18 cellular contexts compared by ENCODE assay signal in the genomic region with DNA sequence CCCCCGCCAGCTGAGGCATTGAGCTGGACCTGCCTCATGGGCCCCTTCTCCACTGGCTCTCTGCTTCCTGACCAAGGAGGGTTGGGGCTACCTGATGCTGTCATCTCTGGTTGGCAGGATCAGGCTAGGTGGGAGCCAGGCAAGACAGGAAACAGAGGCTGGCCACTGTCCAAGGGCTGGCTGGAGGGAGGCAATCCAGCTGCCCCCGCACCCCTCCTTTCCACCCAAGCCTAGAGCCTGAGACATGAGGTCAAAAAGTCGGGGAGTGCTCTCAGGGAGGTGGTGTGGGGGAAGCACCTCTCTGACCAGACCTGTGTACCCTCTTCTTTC. TPM values are rescaled to one million over a fixed set of nuclear protein-coding genes. Genes with fewer than 3 reads are reported as not detected.
A peak's percentile ranks its signal among the peaks of the same experiment; 100 is the strongest.
DNase-seq lines count a peak whose midpoint lies in the region; ATAC-seq, FAIRE-seq and TF ChIP-seq lines count a peak whose summit lies in the region.
"Had no signal": no experiment of that assay in that cellular context is flagged by ENCODE, and none has a peak within 500 bp of the region (broad histone marks: within the 10 kb centered on the region; RNA-seq: fewer than 3 reads in every experiment).

No MANE protein-coding gene starts in this region.

- H4K91ac ChIP-seq in trophoblast cell (ENCODE audit: low read depth, low read length): peak overlapping the region; percentile 78

- H2AK5ac ChIP-seq in trophoblast cell (ENCODE audit: low read length): peak overlapping the region; percentile 1

- H3K79me1 ChIP-seq in trophoblast cell (ENCODE audit: low read length): peaks cover 16% of the 10 kb centered on the region

- TF ChIP-seq RAD21 in HCT116 (IDR thresholded peaks at IDR 0.05; ENCODE audit: low read depth): no peak

- H3K14ac ChIP-seq in trophoblast cell (ENCODE audit: low read length): peak overlapping the region; percentile 56

- CTCF ChIA-PET in HCT116 (lab: Charles Lee): interaction anchor here (4.7 kb wide), 1 partner anchor 13 kb away, joined by 28 read pairs; the partner anchor contains the start of gene NGFR
- CTCF ChIA-PET in GM10248 (lab: Yijun Ruan, JAX): interaction anchor here (1.1 to 11.4 kb wide), 4 partner anchors 11 to 47 kb away, joined by 3 to 95 read pairs (median 38); partner anchors contain the start of gene NGFR

- H4K12ac ChIP-seq in trophoblast cell (ENCODE audit: low read depth, low read length): no peak overlapping the region

- no peak for TF ChIP-seq CTCF in HCT116 (IDR thresholded peaks at IDR 0.05 in 2 of 3, conservative IDR thresholded peaks at IDR 0.05 in 1 of 3; ENCODE audit: borderline replicate concordance in 1 of 3, insufficient read depth in 1 of 3, low read depth in 2 of 3, low read length in 2 of 3)
- TF ChIP-seq CTCF in bronchial epithelial cell (IDR thresholded peaks at IDR 0.05; ENCODE audit: insufficient read depth, low read length, severe bottlenecking): no peak
- TF ChIP-seq CTCF in GM10248 (IDR thresholded peaks at IDR 0.05; ENCODE audit: control extremely low read depth, extremely low read depth, low read depth, missing control alignments): no peak

- peaks cover 23 to 30% of the 10 kb centered on the region in 2 experiments for H3K4me1 ChIP-seq in HCT116 (ENCODE audit: control insufficient read depth in 1 of 2, insufficient read depth in 2 of 2, low read length in 2 of 2)
- H3K4me1 ChIP-seq in trophoblast cell (ENCODE audit: control insufficient read depth in 1 of 2, insufficient read depth in 2 of 2, low read length in 2 of 2): peaks cover 33 to 36% of the 10 kb centered on the region in 2 experiments

- DNase-seq in HCT116 (ENCODE audit: low read depth, low spot score): no peak
- DNase-seq in NCI-H226: peak; percentile 36
- DNase-seq in bronchial epithelial cell (ENCODE audit: low read depth): peak; percentile 45
- DNase-seq in trophoblast cell: no peak
- DNase-seq in GM10248 (ENCODE audit: extremely low spot score): no peak
- DNase-seq in C1 segment of cervical spinal cord (lab: John Stamatoyannopoulos, UW): no peak
- DNase-seq: ACHN; AML-193; Caco-2; CD4-positive, CD25-positive, alpha-beta regulatory T cell; DMS153; MM.1S; NCI-H1092 treated with DMSO at 0.1 percent for 48 hours; NCI-H345; PC-3; T-cell had no signal

- H2BK120ac ChIP-seq in trophoblast cell (ENCODE audit: insufficient read depth, low read length, poor library complexity): peak overlapping the region; percentile 45

- H3K27me3 ChIP-seq in HCT116 (ENCODE audit: insufficient read depth, low read length) (no peaks in the 10 kb centered on the region), bronchial epithelial cell (ENCODE audit: control insufficient read depth, insufficient read depth, low read length) (no peaks in the 10 kb centered on the region), trophoblast cell (ENCODE audit: insufficient read depth, low read length) (no peaks in the 10 kb centered on the region)

- RAD21 ChIA-PET in HCT116 (lab: Charles Lee; ENCODE audit: low non-redundant PET in 1 of 2, low total read pairs in 2 of 2, uncharacterized antibody in 2 of 2, unreplicated experiment in 2 of 2): no interaction called here

- H3K4ac ChIP-seq in trophoblast cell (ENCODE audit: low read depth, low read length): no peak overlapping the region

- H3K9ac ChIP-seq in HCT116 (ENCODE audit: low read length) (no peak overlapping the region), trophoblast cell (ENCODE audit: low read length) (no peak overlapping the region)

- ATAC-seq in HCT116 (no peak), HG03280 (IDR thresholded peaks at IDR 0.05; ENCODE audit: unreplicated experiment) (no peak)
- ATAC-seq: PC-3, T-cell had no signal

- H3K27ac ChIP-seq in HCT116 (ENCODE audit: low read depth, low read length) (peak overlapping the region; percentile 27; the same call in 1 of the 2 replicates), trophoblast cell (ENCODE audit: low read depth, low read length) (no peak overlapping the region)

- H4K20me1 ChIP-seq in HCT116 (ENCODE audit: insufficient read depth): no peaks in the 10 kb centered on the region

- H3K4me3 ChIP-seq in HCT116 (replicated peaks in 1 of 2; ENCODE audit: low read depth in 1 of 2, low read length in 2 of 2): no peak overlapping the region
- no peak overlapping the region for H3K4me3 ChIP-seq in bronchial epithelial cell (ENCODE audit: low read depth, low read length)
- H3K4me3 ChIP-seq in trophoblast cell (ENCODE audit: low read depth, low read length): no peak overlapping the region

- H2BK5ac ChIP-seq in trophoblast cell (ENCODE audit: low read depth, low read length, poor library complexity): no peak overlapping the region

- WGBS in trophoblast cell (ENCODE audit: extremely low coverage, insufficient coverage, insufficient read length): no CpG with 5 or more reads among the region's 3 CpGs

- H3K9me2 ChIP-seq in HCT116 (ENCODE audit: insufficient read depth): no peaks in the 10 kb centered on the region

- intact Hi-C loops in HCT116 (cut with micrococcal nuclease): no loop called here

- no peaks in the 10 kb centered on the region for H3K36me3 ChIP-seq in HCT116 (ENCODE audit: control insufficient read depth in 1 of 2, insufficient read depth in 2 of 2, low read length in 2 of 2)
- no peaks in the 10 kb centered on the region for H3K36me3 ChIP-seq in bronchial epithelial cell (ENCODE audit: control insufficient read depth, insufficient read depth, low read length)
- H3K36me3 ChIP-seq in trophoblast cell (ENCODE audit: control insufficient read depth in 1 of 2, insufficient read depth in 2 of 2, low read length in 2 of 2): no peaks in the 10 kb centered on the region

- H3K79me2 ChIP-seq in HCT116 (ENCODE audit: insufficient read depth, low read length) (no peaks in the 10 kb centered on the region), trophoblast cell (ENCODE audit: control insufficient read depth, insufficient read depth, low read length, poor library complexity) (no peaks in the 10 kb centered on the region)

- H2AFZ ChIP-seq in HCT116 (ENCODE audit: low read depth, low read length, poor library complexity, severe bottlenecking): no peak overlapping the region
- no peak overlapping the region for H2AFZ ChIP-seq in trophoblast cell (ENCODE audit: insufficient read depth, low read length, poor library complexity)

- TF ChIP-seq POLR2A in HCT116 (IDR thresholded peaks at IDR 0.05; ENCODE audit: borderline replicate concordance, extremely low read depth, insufficient read depth, insufficient read length): no peak

- no peaks in the 10 kb centered on the region for H3K9me3 ChIP-seq in HCT116 (ENCODE audit: control insufficient read depth in 1 of 2, insufficient read depth in 1 of 2, low read depth in 1 of 2, low read length in 2 of 2)
- H3K9me3 ChIP-seq in trophoblast cell (ENCODE audit: insufficient read depth, low read depth, low read length): no peaks in the 10 kb centered on the region
- H3K9me3 ChIP-seq: Caco-2 had no signal

- no peak overlapping the region for H3K23ac ChIP-seq in trophoblast cell (ENCODE audit: low read length)

- H4K8ac ChIP-seq in trophoblast cell (ENCODE audit: low read depth, low read length): no peak overlapping the region

- POLR2A ChIA-PET in HCT116 (lab: Charles Lee): interaction anchor here (0.5 to 2.5 kb wide), 2 partner anchors 14 to 31 kb away, joined by 4 to 9 read pairs; partner anchors contain the start of gene NGFR
- POLR2A ChIA-PET in GM10248 (lab: Yijun Ruan, JAX): no interaction called here

- no peak for FAIRE-seq in bronchial epithelial cell (lab: Jason Lieb, UNC)
- FAIRE-seq: H54 had no signal

- H2BK12ac ChIP-seq in trophoblast cell (ENCODE audit: low read length): peak overlapping the region; percentile 92

- no TSS peak for BruUV-seq in HCT116 (replicated peaks; lab: Mats Ljungman, UMichigan)

- H3K4me2 ChIP-seq in HCT116 (ENCODE audit: low read length) (peak overlapping the region; percentile 74; the same call in 1 of the 2 replicates), trophoblast cell (ENCODE audit: low read length) (no peak overlapping the region)

- H3K18ac ChIP-seq in trophoblast cell (ENCODE audit: low read length): peak overlapping the region; percentile 31

TF ChIP-seq in HCT116, 20 proteins besides CTCF, POLR2A, EP300 and RAD21 (continues in another document):
- TF ChIP-seq YY1 (IDR thresholded peaks at IDR 0.05; ENCODE audit: extremely low read depth, insufficient replicate concordance, low read depth, low read length): no peak
- TF ChIP-seq TCF7L2 (IDR thresholded peaks at IDR 0.05; ENCODE audit: borderline replicate concordance, extremely low read depth, insufficient read depth, insufficient read length): no peak
- TF ChIP-seq FOSL1 (IDR thresholded peaks at IDR 0.05; ENCODE audit: low read depth): no peak
- TF ChIP-seq EZH2 (IDR thresholded peaks at IDR 0.05): no peak
- no peak for TF ChIP-seq CBX3 (IDR thresholded peaks at IDR 0.05; ENCODE audit: low read depth)
- TF ChIP-seq, protein P1, sequence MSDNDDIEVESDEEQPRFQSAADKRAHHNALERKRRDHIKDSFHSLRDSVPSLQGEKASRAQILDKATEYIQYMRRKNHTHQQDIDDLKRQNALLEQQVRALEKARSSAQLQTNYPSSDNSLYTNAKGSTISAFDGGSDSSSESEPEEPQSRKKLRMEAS (IDR thresholded peaks at IDR 0.05): no peak
- TF ChIP-seq ZNF274 (IDR thresholded peaks at IDR 0.05; ENCODE audit: low read depth, low read length): no peak
- no peak for TF ChIP-seq SRF (IDR thresholded peaks at IDR 0.05; ENCODE audit: low read depth)
- TF ChIP-seq, protein P2, sequence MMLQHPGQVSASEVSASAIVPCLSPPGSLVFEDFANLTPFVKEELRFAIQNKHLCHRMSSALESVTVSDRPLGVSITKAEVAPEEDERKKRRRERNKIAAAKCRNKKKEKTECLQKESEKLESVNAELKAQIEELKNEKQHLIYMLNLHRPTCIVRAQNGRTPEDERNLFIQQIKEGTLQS (IDR thresholded peaks at IDR 0.05): no peak
- TF ChIP-seq ZFX (IDR thresholded peaks at IDR 0.05): no peak
- no peak for TF ChIP-seq EZH2phosphoT487 (IDR thresholded peaks at IDR 0.05; ENCODE audit: borderline replicate concordance)
- no peak for TF ChIP-seq ELF1 (IDR thresholded peaks at IDR 0.05; ENCODE audit: borderline replicate concordance, low read depth)
- TF ChIP-seq SIN3A (IDR thresholded peaks at IDR 0.05; ENCODE audit: low read depth): no peak
- TF ChIP-seq CEBPB (IDR thresholded peaks at IDR 0.05; ENCODE audit: low read depth): no peak

RNA-seq across cellular contexts. Expression of gene NGFR, which starts 14.5 kb away (rescaled TPM):
- total RNA-seq in HCT116 (2021; ENCODE audit: unreplicated experiment) (6.1 TPM), bronchial epithelial cell (0.53 and 4.5 TPM in 2 replicates)
- polyA plus RNA-seq in HCT116 (2012): 6.0 and 8.4 TPM in 2 replicates
- polyA plus RNA-seq in trophoblast cell (2013): 0.17 and 0.18 TPM in 2 replicates
- total RNA-seq: PC-3 had no signal
- polyA plus RNA-seq: CD4-positive, CD25-positive, alpha-beta regulatory T cell had no signal

Comparison
In these comparisons a context has a peak if more than half of its experiments do, and no peak if none do; other contexts are left out.
1. DNase-seq: peak in NCI-H226 (single experiment) and bronchial epithelial cell (single experiment); none in HCT116 (single experiment), trophoblast cell (0 of 2), GM10248 (single experiment) and C1 segment of cervical spinal cord (0 of 14).